Comparison of ENCODE assay signal across 8 cellular contexts in the genomic region with DNA sequence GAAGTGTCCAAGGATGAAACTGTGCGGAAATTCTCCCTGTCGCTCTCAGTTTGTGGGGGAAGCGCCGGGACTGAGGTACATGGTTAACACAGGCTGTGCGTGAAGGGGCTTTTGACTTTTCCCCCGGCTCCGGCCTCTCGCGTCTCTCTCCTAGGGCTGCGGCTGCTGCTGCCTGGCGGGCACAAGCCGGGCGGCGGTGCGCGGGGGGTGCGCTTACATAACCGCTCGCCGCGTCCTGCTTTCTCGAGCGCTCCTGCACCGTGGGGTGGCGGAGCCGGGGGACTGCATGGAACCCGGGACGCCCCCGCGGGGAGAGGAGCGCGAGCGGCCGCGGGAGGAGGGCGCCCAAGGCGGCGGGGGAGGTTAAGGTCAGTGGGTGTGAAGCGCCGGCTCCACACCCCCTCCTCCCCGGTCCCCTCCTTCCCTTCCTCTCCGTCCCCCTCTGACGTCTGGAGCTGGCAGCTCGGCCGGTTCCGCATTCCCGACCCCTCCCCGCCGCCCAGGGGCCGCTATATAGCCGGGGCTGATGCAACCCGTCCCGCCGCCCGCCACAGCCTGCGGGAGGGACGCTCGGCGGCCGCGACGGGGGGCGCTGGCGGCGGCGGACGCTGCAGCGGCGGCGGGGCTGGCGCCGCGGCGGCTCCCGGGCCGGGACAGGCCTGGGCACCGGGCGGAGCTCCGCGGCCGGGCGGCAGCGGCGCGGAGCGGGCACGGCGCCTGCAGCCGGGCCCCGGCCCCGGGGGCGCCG. TPM values are rescaled to one million over a fixed set of nuclear protein-coding genes. Genes with fewer than 3 reads are reported as not detected.
DNase-seq lines count a peak whose midpoint lies in the region; ATAC-seq and TF ChIP-seq lines count a peak whose summit lies in the region.

A gene with protein sequence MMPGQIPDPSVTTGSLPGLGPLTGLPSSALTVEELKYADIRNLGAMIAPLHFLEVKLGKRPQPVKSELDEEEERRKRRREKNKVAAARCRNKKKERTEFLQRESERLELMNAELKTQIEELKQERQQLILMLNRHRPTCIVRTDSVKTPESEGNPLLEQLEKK (plus strand): TSS at position 541 of the 748 bp plus-strand sequence. CDS start 9,899 bp downstream, outside the sequence.

- ATAC-seq in GM18870 (IDR thresholded peaks at IDR 0.05; ENCODE audit: unreplicated experiment) = peak; percentile 18

- H3K27ac ChIP-seq in SJCRH30 (no peak within 1 kb of the TSS), neutrophil (peak within 1 kb of the TSS; percentile 96)

- H3K9me3 ChIP-seq in SJCRH30 (replicated peaks) (no peaks in the 10 kb centered on the region), neutrophil (no peaks in the 10 kb centered on the region)

- H3K4me1 ChIP-seq in SJCRH30 (no peaks in the 10 kb centered on the region; the same call in 1 of the 2 replicates), neutrophil (ENCODE audit: control insufficient read depth in 1 of 2, insufficient read depth in 1 of 2, low read depth in 1 of 2, low read length in 1 of 2) (peaks cover 40 to 54% of the 10 kb centered on the region in 2 experiments)

- peaks cover 36% of the 10 kb centered on the region for H3K27me3 Mint-ChIP-seq in activated naive CD8-positive, alpha-beta T cell treated with anti-CD3 and anti-CD28 coated beads for 36 hours
- H3K27me3 Mint-ChIP-seq in type B pancreatic cell = no peaks in the 10 kb centered on the region

- peak within 1 kb of the TSS; percentile 45 for H3K27ac Mint-ChIP-seq in activated naive CD8-positive, alpha-beta T cell treated with anti-CD3 and anti-CD28 coated beads for 36 hours
- peak within 1 kb of the TSS; percentile 72 for H3K27ac Mint-ChIP-seq in type B pancreatic cell

- H3K4me3 Mint-ChIP-seq in activated naive CD8-positive, alpha-beta T cell treated with anti-CD3 and anti-CD28 coated beads for 36 hours = peak within 1 kb of the TSS; percentile 70
- peak within 1 kb of the TSS; percentile 83 for H3K4me3 Mint-ChIP-seq in type B pancreatic cell

- TF ChIP-seq CTCF in neutrophil (IDR thresholded peaks at IDR 0.05) (peak; percentile 56), type B pancreatic cell (conservative IDR thresholded peaks at IDR 0.05) (peak; percentile 35)

- H3K4me1 Mint-ChIP-seq in activated naive CD8-positive, alpha-beta T cell treated with anti-CD3 and anti-CD28 coated beads for 36 hours = peaks cover 12% of the 10 kb centered on the region
- H3K4me1 Mint-ChIP-seq in type B pancreatic cell (ENCODE audit: unreplicated experiment) = peaks cover 43% of the 10 kb centered on the region

- H3K36me3 ChIP-seq in SJCRH30 (no peaks in the 10 kb centered on the region), neutrophil (peaks cover 15% of the 10 kb centered on the region)

- peaks cover 3% of the 10 kb centered on the region for H3K9me3 Mint-ChIP-seq in activated naive CD8-positive, alpha-beta T cell treated with anti-CD3 and anti-CD28 coated beads for 36 hours
- peaks cover 4% of the 10 kb centered on the region for H3K9me3 Mint-ChIP-seq in type B pancreatic cell

- peaks cover 2% of the 10 kb centered on the region for H3K36me3 Mint-ChIP-seq in activated naive CD8-positive, alpha-beta T cell treated with anti-CD3 and anti-CD28 coated beads for 36 hours
- H3K36me3 Mint-ChIP-seq in type B pancreatic cell = peaks cover 5% of the 10 kb centered on the region

- peak within 1 kb of the TSS; percentile 68 for H3K4me3 ChIP-seq in SJCRH30
- H3K4me3 ChIP-seq in neutrophil (ENCODE audit: low read depth in 1 of 2, low read length in 1 of 2) = peak within 1 kb of the TSS; percentile 81 to 92

- peak; percentile 92 for DNase-seq in AG08396 (ENCODE audit: low spot score)
- DNase-seq in HK-2 (ENCODE audit: unreplicated experiment) = peak; percentile 62
- DNase-seq in SJCRH30 = peak; percentile 51 to 62
- DNase-seq in activated naive CD8-positive, alpha-beta T cell treated with anti-CD3 and anti-CD28 coated beads for 36 hours = peak; percentile 55
- DNase-seq in glomerular endothelial cell (ENCODE audit: extremely low read depth, low read depth, low spot score) = no peak
- peak; percentile 83 for DNase-seq in type B pancreatic cell (ENCODE audit: extremely low spot score, unreplicated experiment)

- H3K27me3 ChIP-seq in SJCRH30 (no peaks in the 10 kb centered on the region), neutrophil (no peaks in the 10 kb centered on the region)

RNA-seq across cellular contexts. Expression of the gene that starts here (rescaled TPM):
- 2.6 and 2.9 TPM in 2 replicates for total RNA-seq in SJCRH30 (2014; rRNA removed; shearing (Covaris generic))
- 1 to 10 TPM; 2.1 TPM for total RNA-seq in activated naive CD8-positive, alpha-beta T cell treated with anti-CD3 and anti-CD28 coated beads for 36 hours
- total RNA-seq in glomerular endothelial cell (8.8 and 13.0 TPM in 2 replicates), type B pancreatic cell (ENCODE audit: low replicate concordance) (31.3 and 78.6 TPM in 2 replicates)
